ENCODE assay signal across 9 cellular contexts in genomic region chr11:105609341-105609781, GRCh38. TPM values are rescaled to one million over a fixed set of nuclear protein-coding genes. Genes with fewer than 3 reads are reported as not detected.
DNase-seq lines count a peak whose midpoint lies in the region; ATAC-seq and TF ChIP-seq lines count a peak whose summit lies in the region.
"Had no signal": no experiment of that assay in that cellular context is flagged by ENCODE, and none has a peak within 500 bp of the region (broad histone marks: within the 10 kb centered on the region; RNA-seq: fewer than 3 reads in every experiment).

No MANE protein-coding gene starts in this region.

- WGBS in tibial nerve, 2 donors = 15 to 32% methylated on average over 7 of the region's 7 CpGs

- H3K9me3 Mint-ChIP-seq in CD8-positive, alpha-beta memory T cell = peaks cover 0 to 8% (median 0%) of the 10 kb centered on the region in 5 donors
- H3K9me3 Mint-ChIP-seq: T-helper 1 cell treated with Interleukin-12 subunit alpha and Interleukin-12 subunit beta and Interleukin-4 antibody, amounts not matched to agents 30 μg/mL and 1 μg/mL, for 36 hours had no signal

- no peaks in the 10 kb centered on the region for H3K9me3 ChIP-seq in CD8-positive, alpha-beta memory T cell (ENCODE audit: low read length)
- H3K9me3 ChIP-seq in skeletal muscle satellite cell (replicated peaks; ENCODE audit: low read length) = no peaks in the 10 kb centered on the region
- no peaks in the 10 kb centered on the region for H3K9me3 ChIP-seq in tibial nerve

- POLR2A ChIA-PET in CD8-positive, alpha-beta memory T cell (lab: Charles Lee) = no interaction called here

- H3K4me2 ChIP-seq in skeletal muscle satellite cell (ENCODE audit: low read length) = peak overlapping the region; percentile 86

- DNase-seq in CD8-positive, alpha-beta memory T cell = no peak
- DNase-seq in RKO (ENCODE audit: low spot score) (peak; percentile 27), fibroblast of peridontal ligament (ENCODE audit: extremely low read depth) (peak; percentile 21), tibial nerve (ENCODE audit: low spot score in 2 of 2) (no peak)
- DNase-seq in activated CD4-positive, CD25-positive, alpha-beta regulatory T cell (lab: John Stamatoyannopoulos, UW) = no peak

- no peaks in the 10 kb centered on the region for H3K36me3 ChIP-seq in CD8-positive, alpha-beta memory T cell (ENCODE audit: insufficient read depth, low read length)
- H3K36me3 ChIP-seq in skeletal muscle satellite cell (ENCODE audit: insufficient read depth, low read length) (no peaks in the 10 kb centered on the region), tibial nerve (no peaks in the 10 kb centered on the region)

- no peak for TF ChIP-seq EP300 in tibial nerve (IDR thresholded peaks at IDR 0.05)

- peaks cover 14 to 31% (median 19%) of the 10 kb centered on the region in 3 donors for H3K4me1 Mint-ChIP-seq in CD8-positive, alpha-beta memory T cell

- H3K27me3 Mint-ChIP-seq in CD8-positive, alpha-beta memory T cell = peaks cover 20 to 36% of the 10 kb centered on the region in 2 donors

- TF ChIP-seq CTCF in tibial nerve (IDR thresholded peaks at IDR 0.05) = no peak

- no peak for TF ChIP-seq POLR2A in tibial nerve (IDR thresholded peaks at IDR 0.05)

- H3K9ac ChIP-seq in skeletal muscle satellite cell (ENCODE audit: low read depth, low read length) = no peak overlapping the region

- H3K27ac Mint-ChIP-seq in CD8-positive, alpha-beta memory T cell = no peak overlapping the region
- H3K27ac Mint-ChIP-seq: T-helper 1 cell treated with Interleukin-12 subunit alpha and Interleukin-12 subunit beta and Interleukin-4 antibody, amounts not matched to agents 30 μg/mL and 1 μg/mL, for 36 hours had no signal

- no peak overlapping the region for H3K27ac ChIP-seq in CD8-positive, alpha-beta memory T cell (ENCODE audit: low read depth, low read length)
- H3K27ac ChIP-seq in tibial nerve = no peak overlapping the region

- peak overlapping the region in 4 of 7 donors; percentile 4 to 64 (median 42) for H3K4me3 Mint-ChIP-seq in CD8-positive, alpha-beta memory T cell
- H3K4me3 Mint-ChIP-seq: T-helper 1 cell treated with Interleukin-12 subunit alpha and Interleukin-12 subunit beta and Interleukin-4 antibody, amounts not matched to agents 30 μg/mL and 1 μg/mL, for 36 hours had no signal

- H3K4me3 ChIP-seq in CD8-positive, alpha-beta memory T cell (ENCODE audit: low read length) = no peak overlapping the region
- H3K4me3 ChIP-seq in skeletal muscle satellite cell (ENCODE audit: low read length) (peak overlapping the region; percentile 63), tibial nerve (peak overlapping the region in 2 of 4 donors; percentile 31 to 56)

- ATAC-seq in GM18907 (IDR thresholded peaks at IDR 0.05; ENCODE audit: unreplicated experiment) (peak; percentile 92), HG03342 (IDR thresholded peaks at IDR 0.05; ENCODE audit: unreplicated experiment) (peak; percentile 88)

- H3K27me3 ChIP-seq in CD8-positive, alpha-beta memory T cell (ENCODE audit: insufficient read depth, low read length, poor library complexity, severe bottlenecking) = no peaks in the 10 kb centered on the region
- H3K27me3 ChIP-seq in skeletal muscle satellite cell (ENCODE audit: control insufficient read depth, insufficient read depth, low read length) (peaks cover 39% of the 10 kb centered on the region), tibial nerve (peaks cover 0 to 26% of the 10 kb centered on the region in 2 donors)

- CTCF ChIA-PET in CD8-positive, alpha-beta memory T cell (lab: Charles Lee) = no interaction called here

- H3K4me1 ChIP-seq in CD8-positive, alpha-beta memory T cell (ENCODE audit: insufficient read depth, low read length) = no peaks in the 10 kb centered on the region
- H3K4me1 ChIP-seq in skeletal muscle satellite cell (ENCODE audit: control insufficient read depth, insufficient read depth, low read length) (peaks cover 13% of the 10 kb centered on the region), tibial nerve (peaks cover 0 to 26% (median 2%) of the 10 kb centered on the region in 4 donors)

- no peaks in the 10 kb centered on the region for H3K36me3 Mint-ChIP-seq in CD8-positive, alpha-beta memory T cell

RNA-seq across cellular contexts. Expression of gene GRIA4, which starts 0.5 kb away (rescaled TPM):
- not detected for total RNA-seq in CD8-positive, alpha-beta memory T cell
- polyA plus RNA-seq in CD8-positive, alpha-beta memory T cell = not detected
- under 0.01 TPM in 1 of 2 replicates, not detected in the other for total RNA-seq in skeletal muscle satellite cell (2012; rRNA removed)
- not detected for total RNA-seq in tibial nerve

Comparison
In these comparisons a context has a peak if more than half of its experiments do, and no peak if none do; other contexts are left out.
1. DNase-seq: peak in RKO (single experiment) and fibroblast of peridontal ligament (single experiment); none in CD8-positive, alpha-beta memory T cell (0 of 5), tibial nerve (0 of 2) and activated CD4-positive, CD25-positive, alpha-beta regulatory T cell (0 of 4).